1 cellular context compared by ENCODE assay signal in the genomic region with DNA sequence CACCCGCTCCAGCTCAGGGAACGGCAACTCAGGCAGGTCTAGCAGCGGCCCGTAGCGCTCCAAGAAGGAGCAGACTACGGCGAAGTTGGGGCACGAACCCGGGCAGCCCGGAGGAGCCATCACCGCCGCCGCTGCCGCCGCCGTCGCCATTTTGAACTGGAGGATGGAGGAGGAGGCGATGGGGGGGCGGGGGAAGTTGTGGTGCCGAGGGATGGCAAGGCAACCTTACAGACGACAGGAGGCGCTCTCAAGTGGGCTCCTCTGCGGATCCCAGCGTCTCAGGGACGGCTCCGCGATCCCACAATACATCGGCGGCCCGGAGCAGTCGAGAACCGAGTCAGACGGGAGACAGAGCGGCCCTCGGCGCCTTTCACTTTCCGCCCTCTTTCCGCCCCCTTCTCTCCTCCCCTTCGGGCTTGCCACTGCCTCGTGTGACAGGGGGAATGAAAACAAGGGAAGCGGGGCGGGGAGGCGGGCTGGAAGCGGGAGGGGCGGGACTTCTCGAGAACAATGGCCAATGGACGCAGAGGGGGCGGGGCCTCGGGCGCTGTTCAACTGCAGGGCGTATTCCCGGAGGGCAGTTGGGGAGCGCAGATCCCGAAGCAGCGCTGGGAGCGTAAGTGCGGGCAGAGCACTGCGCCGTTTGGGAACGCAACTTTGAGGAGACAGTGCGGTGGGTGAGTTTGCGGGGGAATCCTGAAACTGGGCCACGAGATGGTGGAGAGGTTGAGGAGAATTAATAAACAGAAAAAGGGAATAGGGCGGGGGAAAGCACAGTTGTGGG.
TF ChIP-seq lines count a peak whose summit lies in the region.

A gene (plus strand): TSS at position 580 of the 784 bp plus-strand sequence. CDS start 21,353 bp downstream, outside the sequence.
A gene with protein sequence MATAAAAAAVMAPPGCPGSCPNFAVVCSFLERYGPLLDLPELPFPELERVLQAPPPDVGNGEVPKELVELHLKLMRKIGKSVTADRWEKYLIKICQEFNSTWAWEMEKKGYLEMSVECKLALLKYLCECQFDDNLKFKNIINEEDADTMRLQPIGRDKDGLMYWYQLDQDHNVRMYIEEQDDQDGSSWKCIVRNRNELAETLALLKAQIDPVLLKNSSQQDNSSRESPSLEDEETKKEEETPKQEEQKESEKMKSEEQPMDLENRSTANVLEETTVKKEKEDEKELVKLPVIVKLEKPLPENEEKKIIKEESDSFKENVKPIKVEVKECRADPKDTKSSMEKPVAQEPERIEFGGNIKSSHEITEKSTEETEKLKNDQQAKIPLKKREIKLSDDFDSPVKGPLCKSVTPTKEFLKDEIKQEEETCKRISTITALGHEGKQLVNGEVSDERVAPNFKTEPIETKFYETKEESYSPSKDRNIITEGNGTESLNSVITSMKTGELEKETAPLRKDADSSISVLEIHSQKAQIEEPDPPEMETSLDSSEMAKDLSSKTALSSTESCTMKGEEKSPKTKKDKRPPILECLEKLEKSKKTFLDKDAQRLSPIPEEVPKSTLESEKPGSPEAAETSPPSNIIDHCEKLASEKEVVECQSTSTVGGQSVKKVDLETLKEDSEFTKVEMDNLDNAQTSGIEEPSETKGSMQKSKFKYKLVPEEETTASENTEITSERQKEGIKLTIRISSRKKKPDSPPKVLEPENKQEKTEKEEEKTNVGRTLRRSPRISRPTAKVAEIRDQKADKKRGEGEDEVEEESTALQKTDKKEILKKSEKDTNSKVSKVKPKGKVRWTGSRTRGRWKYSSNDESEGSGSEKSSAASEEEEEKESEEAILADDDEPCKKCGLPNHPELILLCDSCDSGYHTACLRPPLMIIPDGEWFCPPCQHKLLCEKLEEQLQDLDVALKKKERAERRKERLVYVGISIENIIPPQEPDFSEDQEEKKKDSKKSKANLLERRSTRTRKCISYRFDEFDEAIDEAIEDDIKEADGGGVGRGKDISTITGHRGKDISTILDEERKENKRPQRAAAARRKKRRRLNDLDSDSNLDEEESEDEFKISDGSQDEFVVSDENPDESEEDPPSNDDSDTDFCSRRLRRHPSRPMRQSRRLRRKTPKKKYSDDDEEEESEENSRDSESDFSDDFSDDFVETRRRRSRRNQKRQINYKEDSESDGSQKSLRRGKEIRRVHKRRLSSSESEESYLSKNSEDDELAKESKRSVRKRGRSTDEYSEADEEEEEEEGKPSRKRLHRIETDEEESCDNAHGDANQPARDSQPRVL (N-terminal part only) (minus strand): TSS at position 158 of the 784 bp plus-strand sequence. CDS start 8 bp downstream, at position 150.

TF ChIP-seq in HepG2, 621 proteins besides CTCF, POLR2A, EP300 and RAD21 (continued from another document and continues in another):
- TF ChIP-seq ZNF816 (CRISPR knock-in tag; IDR thresholded peaks at IDR 0.05; ENCODE audit: borderline replicate concordance) (peak; percentile 97), HNRNPLL (IDR thresholded peaks at IDR 0.05; ENCODE audit: low read depth, low read length, poor library complexity, severe bottlenecking) (peak; percentile 100), ZFP37 (CRISPR knock-in tag; IDR thresholded peaks at IDR 0.05; ENCODE audit: borderline replicate concordance) (no peak), ERF (CRISPR knock-in tag; IDR thresholded peaks at IDR 0.05) (peak; percentile 54), HIVEP1 (CRISPR knock-in tag; IDR thresholded peaks at IDR 0.05) (peak; percentile 24; the same call in 1 of the 2 replicates), IRF2 (CRISPR knock-in tag; IDR thresholded peaks at IDR 0.05) (peak; percentile 70; the same call in 1 of the 2 replicates), ZNF672 (CRISPR knock-in tag; IDR thresholded peaks at IDR 0.05) (no peak), ZNF335 (CRISPR knock-in tag; IDR thresholded peaks at IDR 0.05) (no peak), ZNF670 (CRISPR knock-in tag; IDR thresholded peaks at IDR 0.05; ENCODE audit: borderline replicate concordance) (peak; percentile 65), ZMYM4 (CRISPR knock-in tag; IDR thresholded peaks at IDR 0.05) (peak; percentile 91), ZNF292 (CRISPR knock-in tag; IDR thresholded peaks at IDR 0.05; ENCODE audit: borderline replicate concordance, low read depth) (no peak), TCF7 (IDR thresholded peaks at IDR 0.05; ENCODE audit: low read depth) (no peak), RNF2 (conservative IDR thresholded peaks at IDR 0.05; ENCODE audit: low read depth) (no peak), HOXA9 (CRISPR knock-in tag; IDR thresholded peaks at IDR 0.05; ENCODE audit: borderline replicate concordance) (0 out of 2 replicates have a peak, but pooled peaks have one; percentile 54), BHLHE40 (IDR thresholded peaks at IDR 0.05; ENCODE audit: low read length) (no peak), PPARG (CRISPR knock-in tag; conservative IDR thresholded peaks at IDR 0.05) (no peak), SIN3A (IDR thresholded peaks at IDR 0.05; ENCODE audit: borderline replicate concordance, low read depth, low read length) (peak; percentile 95), ZNF235 (CRISPR knock-in tag; IDR thresholded peaks at IDR 0.05; ENCODE audit: borderline replicate concordance) (peak; percentile 49; the same call in 1 of the 2 replicates)
- TF ChIP-seq, protein P1, sequence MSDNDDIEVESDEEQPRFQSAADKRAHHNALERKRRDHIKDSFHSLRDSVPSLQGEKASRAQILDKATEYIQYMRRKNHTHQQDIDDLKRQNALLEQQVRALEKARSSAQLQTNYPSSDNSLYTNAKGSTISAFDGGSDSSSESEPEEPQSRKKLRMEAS (IDR thresholded peaks at IDR 0.05), result peak; percentile 92
- TF ChIP-seq, protein P2, sequence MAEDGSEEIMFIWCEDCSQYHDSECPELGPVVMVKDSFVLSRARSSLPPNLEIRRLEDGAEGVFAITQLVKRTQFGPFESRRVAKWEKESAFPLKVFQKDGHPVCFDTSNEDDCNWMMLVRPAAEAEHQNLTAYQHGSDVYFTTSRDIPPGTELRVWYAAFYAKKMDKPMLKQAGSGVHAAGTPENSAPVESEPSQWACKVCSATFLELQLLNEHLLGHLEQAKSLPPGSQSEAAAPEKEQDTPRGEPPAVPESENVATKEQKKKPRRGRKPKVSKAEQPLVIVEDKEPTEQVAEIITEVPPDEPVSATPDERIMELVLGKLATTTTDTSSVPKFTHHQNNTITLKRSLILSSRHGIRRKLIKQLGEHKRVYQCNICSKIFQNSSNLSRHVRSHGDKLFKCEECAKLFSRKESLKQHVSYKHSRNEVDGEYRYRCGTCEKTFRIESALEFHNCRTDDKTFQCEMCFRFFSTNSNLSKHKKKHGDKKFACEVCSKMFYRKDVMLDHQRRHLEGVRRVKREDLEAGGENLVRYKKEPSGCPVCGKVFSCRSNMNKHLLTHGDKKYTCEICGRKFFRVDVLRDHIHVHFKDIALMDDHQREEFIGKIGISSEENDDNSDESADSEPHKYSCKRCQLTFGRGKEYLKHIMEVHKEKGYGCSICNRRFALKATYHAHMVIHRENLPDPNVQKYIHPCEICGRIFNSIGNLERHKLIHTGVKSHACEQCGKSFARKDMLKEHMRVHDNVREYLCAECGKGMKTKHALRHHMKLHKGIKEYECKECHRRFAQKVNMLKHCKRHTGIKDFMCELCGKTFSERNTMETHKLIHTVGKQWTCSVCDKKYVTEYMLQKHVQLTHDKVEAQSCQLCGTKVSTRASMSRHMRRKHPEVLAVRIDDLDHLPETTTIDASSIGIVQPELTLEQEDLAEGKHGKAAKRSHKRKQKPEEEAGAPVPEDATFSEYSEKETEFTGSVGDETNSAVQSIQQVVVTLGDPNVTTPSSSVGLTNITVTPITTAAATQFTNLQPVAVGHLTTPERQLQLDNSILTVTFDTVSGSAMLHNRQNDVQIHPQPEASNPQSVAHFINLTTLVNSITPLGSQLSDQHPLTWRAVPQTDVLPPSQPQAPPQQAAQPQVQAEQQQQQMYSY (CRISPR knock-in tag; IDR thresholded peaks at IDR 0.05), result peak; percentile 76
- TF ChIP-seq, protein P3, sequence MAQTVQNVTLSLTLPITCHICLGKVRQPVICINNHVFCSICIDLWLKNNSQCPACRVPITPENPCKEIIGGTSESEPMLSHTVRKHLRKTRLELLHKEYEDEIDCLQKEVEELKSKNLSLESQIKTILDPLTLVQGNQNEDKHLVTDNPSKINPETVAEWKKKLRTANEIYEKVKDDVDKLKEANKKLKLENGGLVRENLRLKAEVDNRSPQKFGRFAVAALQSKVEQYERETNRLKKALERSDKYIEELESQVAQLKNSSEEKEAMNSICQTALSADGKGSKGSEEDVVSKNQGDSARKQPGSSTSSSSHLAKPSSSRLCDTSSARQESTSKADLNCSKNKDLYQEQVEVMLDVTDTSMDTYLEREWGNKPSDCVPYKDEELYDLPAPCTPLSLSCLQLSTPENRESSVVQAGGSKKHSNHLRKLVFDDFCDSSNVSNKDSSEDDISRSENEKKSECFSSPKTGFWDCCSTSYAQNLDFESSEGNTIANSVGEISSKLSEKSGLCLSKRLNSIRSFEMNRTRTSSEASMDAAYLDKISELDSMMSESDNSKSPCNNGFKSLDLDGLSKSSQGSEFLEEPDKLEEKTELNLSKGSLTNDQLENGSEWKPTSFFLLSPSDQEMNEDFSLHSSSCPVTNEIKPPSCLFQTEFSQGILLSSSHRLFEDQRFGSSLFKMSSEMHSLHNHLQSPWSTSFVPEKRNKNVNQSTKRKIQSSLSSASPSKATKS (CRISPR knock-in tag; IDR thresholded peaks at IDR 0.05), result no peak
- TF ChIP-seq, protein P4, sequence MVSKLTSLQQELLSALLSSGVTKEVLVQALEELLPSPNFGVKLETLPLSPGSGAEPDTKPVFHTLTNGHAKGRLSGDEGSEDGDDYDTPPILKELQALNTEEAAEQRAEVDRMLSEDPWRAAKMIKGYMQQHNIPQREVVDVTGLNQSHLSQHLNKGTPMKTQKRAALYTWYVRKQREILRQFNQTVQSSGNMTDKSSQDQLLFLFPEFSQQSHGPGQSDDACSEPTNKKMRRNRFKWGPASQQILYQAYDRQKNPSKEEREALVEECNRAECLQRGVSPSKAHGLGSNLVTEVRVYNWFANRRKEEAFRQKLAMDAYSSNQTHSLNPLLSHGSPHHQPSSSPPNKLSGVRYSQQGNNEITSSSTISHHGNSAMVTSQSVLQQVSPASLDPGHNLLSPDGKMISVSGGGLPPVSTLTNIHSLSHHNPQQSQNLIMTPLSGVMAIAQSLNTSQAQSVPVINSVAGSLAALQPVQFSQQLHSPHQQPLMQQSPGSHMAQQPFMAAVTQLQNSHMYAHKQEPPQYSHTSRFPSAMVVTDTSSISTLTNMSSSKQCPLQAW (CRISPR knock-in tag; IDR thresholded peaks at IDR 0.05), result peak; percentile 53; the same call in 1 of the 2 replicates
- TF ChIP-seq, protein P5, sequence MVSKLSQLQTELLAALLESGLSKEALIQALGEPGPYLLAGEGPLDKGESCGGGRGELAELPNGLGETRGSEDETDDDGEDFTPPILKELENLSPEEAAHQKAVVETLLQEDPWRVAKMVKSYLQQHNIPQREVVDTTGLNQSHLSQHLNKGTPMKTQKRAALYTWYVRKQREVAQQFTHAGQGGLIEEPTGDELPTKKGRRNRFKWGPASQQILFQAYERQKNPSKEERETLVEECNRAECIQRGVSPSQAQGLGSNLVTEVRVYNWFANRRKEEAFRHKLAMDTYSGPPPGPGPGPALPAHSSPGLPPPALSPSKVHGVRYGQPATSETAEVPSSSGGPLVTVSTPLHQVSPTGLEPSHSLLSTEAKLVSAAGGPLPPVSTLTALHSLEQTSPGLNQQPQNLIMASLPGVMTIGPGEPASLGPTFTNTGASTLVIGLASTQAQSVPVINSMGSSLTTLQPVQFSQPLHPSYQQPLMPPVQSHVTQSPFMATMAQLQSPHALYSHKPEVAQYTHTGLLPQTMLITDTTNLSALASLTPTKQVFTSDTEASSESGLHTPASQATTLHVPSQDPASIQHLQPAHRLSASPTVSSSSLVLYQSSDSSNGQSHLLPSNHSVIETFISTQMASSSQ (IDR thresholded peaks at IDR 0.05; ENCODE audit: low read depth), result no peak
- TF ChIP-seq, protein P5 (CRISPR knock-in tag; IDR thresholded peaks at IDR 0.05; ENCODE audit: borderline replicate concordance), result peak; percentile 37; the same call in 1 of the 2 replicates
- TF ChIP-seq, protein P6, sequence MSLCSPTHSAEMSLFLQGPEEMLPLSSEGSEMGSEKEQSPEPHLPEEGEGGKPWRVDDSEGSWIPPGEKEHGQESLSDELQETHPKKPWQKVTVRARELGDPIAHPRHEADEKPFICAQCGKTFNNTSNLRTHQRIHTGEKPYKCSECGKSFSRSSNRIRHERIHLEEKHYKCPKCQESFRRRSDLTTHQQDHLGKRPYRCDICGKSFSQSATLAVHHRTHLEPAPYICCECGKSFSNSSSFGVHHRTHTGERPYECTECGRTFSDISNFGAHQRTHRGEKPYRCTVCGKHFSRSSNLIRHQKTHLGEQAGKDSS (CRISPR knock-in tag; IDR thresholded peaks at IDR 0.05; ENCODE audit: borderline replicate concordance, low read depth), result no peak
- TF ChIP-seq, protein P7, sequence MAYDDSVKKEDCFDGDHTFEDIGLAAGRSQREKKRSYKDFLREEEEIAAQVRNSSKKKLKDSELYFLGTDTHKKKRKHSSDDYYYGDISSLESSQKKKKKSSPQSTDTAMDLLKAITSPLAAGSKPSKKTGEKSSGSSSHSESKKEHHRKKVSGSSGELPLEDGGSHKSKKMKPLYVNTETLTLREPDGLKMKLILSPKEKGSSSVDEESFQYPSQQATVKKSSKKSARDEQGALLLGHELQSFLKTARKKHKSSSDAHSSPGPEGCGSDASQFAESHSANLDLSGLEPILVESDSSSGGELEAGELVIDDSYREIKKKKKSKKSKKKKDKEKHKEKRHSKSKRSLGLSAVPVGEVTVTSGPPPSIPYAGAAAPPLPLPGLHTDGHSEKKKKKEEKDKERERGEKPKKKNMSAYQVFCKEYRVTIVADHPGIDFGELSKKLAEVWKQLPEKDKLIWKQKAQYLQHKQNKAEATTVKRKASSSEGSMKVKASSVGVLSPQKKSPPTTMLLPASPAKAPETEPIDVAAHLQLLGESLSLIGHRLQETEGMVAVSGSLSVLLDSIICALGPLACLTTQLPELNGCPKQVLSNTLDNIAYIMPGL (CRISPR knock-in tag; IDR thresholded peaks at IDR 0.05; ENCODE audit: borderline replicate concordance in 1 of 2, low read depth in 1 of 2), result peak; percentile 84 to 91; a peak in 2 of 4 replicates
- TF ChIP-seq, protein P8, sequence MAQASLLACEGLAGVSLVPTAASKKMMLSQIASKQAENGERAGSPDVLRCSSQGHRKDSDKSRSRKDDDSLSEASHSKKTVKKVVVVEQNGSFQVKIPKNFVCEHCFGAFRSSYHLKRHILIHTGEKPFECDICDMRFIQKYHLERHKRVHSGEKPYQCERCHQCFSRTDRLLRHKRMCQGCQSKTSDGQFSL (CRISPR knock-in tag; IDR thresholded peaks at IDR 0.05), result peak; percentile 97
- TF ChIP-seq, protein P9, sequence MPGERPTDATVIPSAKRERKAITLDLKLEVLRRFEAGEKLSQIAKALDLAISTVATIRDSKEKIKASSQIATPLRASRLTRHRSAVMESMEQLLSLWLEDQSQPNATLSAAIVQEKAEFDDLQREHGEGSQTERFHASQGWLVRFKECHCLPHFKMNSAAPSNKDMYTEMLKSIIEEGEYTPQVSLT (CRISPR knock-in tag; IDR thresholded peaks at IDR 0.05; ENCODE audit: borderline replicate concordance, low read depth), result no peak
